In the genomic region with DNA sequence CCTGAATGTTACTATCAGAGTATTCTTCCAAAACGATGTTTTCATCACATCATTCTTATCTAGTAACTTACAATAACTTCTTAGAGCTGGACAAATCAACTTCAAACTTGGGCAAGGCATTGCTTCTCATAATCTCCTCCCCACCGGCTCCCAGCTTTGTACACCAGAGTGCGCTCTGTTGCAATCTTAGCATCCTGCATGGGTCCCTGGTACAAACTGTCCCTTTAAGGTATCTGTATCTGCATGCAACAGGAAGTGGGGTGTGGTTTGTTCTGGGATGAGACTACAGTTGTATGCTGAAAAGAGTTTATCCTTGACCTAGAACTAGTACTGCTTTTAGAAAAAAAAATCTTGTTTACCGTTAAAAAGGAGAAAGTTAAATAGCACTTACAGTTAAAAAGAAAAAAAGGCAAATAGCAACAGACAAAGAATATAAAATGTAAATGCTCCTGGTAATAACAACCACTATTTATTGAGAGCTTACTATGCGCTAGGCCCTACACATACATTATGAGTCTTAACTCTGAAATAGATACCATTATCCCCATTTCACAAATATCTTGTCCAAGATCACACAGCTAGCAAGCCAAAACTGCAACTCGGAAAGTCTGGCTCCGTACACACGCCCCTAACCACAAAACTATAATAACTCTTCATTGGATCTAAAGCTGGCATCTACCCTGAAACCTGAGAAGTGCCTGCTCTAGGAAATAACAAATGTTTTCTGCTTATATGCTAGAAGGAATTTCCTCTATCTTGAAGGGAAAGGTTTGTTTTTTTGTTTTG, we compare ENCODE assay signal across 8 cellular contexts. TPM values are rescaled to one million over a fixed set of nuclear protein-coding genes. Genes with fewer than 3 reads are reported as not detected.
DNase-seq lines count a peak whose midpoint lies in the region; ATAC-seq, FAIRE-seq and TF ChIP-seq lines count a peak whose summit lies in the region.

No MANE protein-coding gene starts in this region.

- peaks cover 5% of the 10 kb centered on the region for H3K4me1 ChIP-seq in mucosa of descending colon (ENCODE audit: low read depth)

- intact Hi-C loops in activated B cell treated with CpG ODN at 0.5 μM for 24 hours (cut with micrococcal nuclease) (loop anchor here (1.0 to 2.0 kb wide), 9 partner anchors 8 to 250 kb away; a partner anchor contains a TSS), mucosa of descending colon (cut with DNase I, micrococcal nuclease) (loop anchor here in 1 of 2 donors (5.0 kb wide), 1 partner anchor 237 kb away; no protein-coding TSS in a partner anchor)

- FAIRE-seq in colon (lab: Jason Lieb, UNC) = peak; percentile 93

- peaks cover 6% of the 10 kb centered on the region for H3K9me3 Mint-ChIP-seq in activated B cell treated with CpG ODN at 0.5 μM for 24 hours
- H3K9me3 Mint-ChIP-seq in stimulated activated naive CD8-positive, alpha-beta T cell treated with anti-CD3 and anti-CD28 coated beads, Interleukin-15, Interleukin-2, amounts not matched to agents 100 ng/mL and 50 ng/mL, for 24 hours = peaks cover 7% of the 10 kb centered on the region

- H3K4me1 Mint-ChIP-seq in activated B cell treated with CpG ODN at 0.5 μM for 24 hours = peaks cover 38% of the 10 kb centered on the region
- H3K4me1 Mint-ChIP-seq in stimulated activated naive CD8-positive, alpha-beta T cell treated with anti-CD3 and anti-CD28 coated beads, Interleukin-15, Interleukin-2, amounts not matched to agents 100 ng/mL and 50 ng/mL, for 24 hours (ENCODE audit: low read depth) = peaks cover 65% of the 10 kb centered on the region

- POLR2A ChIA-PET in activated B cell treated with CpG ODN at 0.5 μM for 24 hours (lab: Charles Lee) = interaction anchor here (0.6 to 2.4 kb wide), 9 partner anchors 9 to 265 kb away, joined by 3 to 16 read pairs (median 4); a partner anchor contains a TSS

- H3K27ac Mint-ChIP-seq in activated B cell treated with CpG ODN at 0.5 μM for 24 hours = peak overlapping the region; percentile 88
- H3K27ac Mint-ChIP-seq in stimulated activated naive CD8-positive, alpha-beta T cell treated with anti-CD3 and anti-CD28 coated beads, Interleukin-15, Interleukin-2, amounts not matched to agents 100 ng/mL and 50 ng/mL, for 24 hours = peak overlapping the region; percentile 92

- peak; percentile 100 for ATAC-seq in HG02610 (IDR thresholded peaks at IDR 0.05; ENCODE audit: unreplicated experiment)
- peak; percentile 100 for ATAC-seq in activated B cell treated with CpG ODN at 0.5 μM for 24 hours (ENCODE audit: low read depth)
- ATAC-seq in mucosa of descending colon = peak; percentile 100

- peaks cover 4% of the 10 kb centered on the region for H3K9me3 ChIP-seq in mucosa of descending colon

- TF ChIP-seq CTCF in activated B cell treated with CpG ODN at 0.5 μM for 24 hours (IDR thresholded peaks at IDR 0.05) (no peak), mucosa of descending colon (IDR thresholded peaks at IDR 0.05) (no peak)

- H3K4me3 Mint-ChIP-seq in activated B cell treated with CpG ODN at 0.5 μM for 24 hours = peak overlapping the region; percentile 62
- peak overlapping the region; percentile 68 for H3K4me3 Mint-ChIP-seq in stimulated activated naive CD8-positive, alpha-beta T cell treated with anti-CD3 and anti-CD28 coated beads, Interleukin-15, Interleukin-2, amounts not matched to agents 100 ng/mL and 50 ng/mL, for 24 hours

- H3K27me3 Mint-ChIP-seq in activated B cell treated with CpG ODN at 0.5 μM for 24 hours = no peaks in the 10 kb centered on the region
- H3K27me3 Mint-ChIP-seq in stimulated activated naive CD8-positive, alpha-beta T cell treated with anti-CD3 and anti-CD28 coated beads, Interleukin-15, Interleukin-2, amounts not matched to agents 100 ng/mL and 50 ng/mL, for 24 hours = no peaks in the 10 kb centered on the region

- H3K4me3 ChIP-seq in mucosa of descending colon = no peak overlapping the region

- H3K36me3 Mint-ChIP-seq in activated B cell treated with CpG ODN at 0.5 μM for 24 hours (ENCODE audit: low read depth) = no peaks in the 10 kb centered on the region
- H3K36me3 Mint-ChIP-seq in stimulated activated naive CD8-positive, alpha-beta T cell treated with anti-CD3 and anti-CD28 coated beads, Interleukin-15, Interleukin-2, amounts not matched to agents 100 ng/mL and 50 ng/mL, for 24 hours (ENCODE audit: low read depth) = peaks cover 5% of the 10 kb centered on the region

- CTCF ChIA-PET in activated B cell treated with CpG ODN at 0.5 μM for 24 hours (lab: Charles Lee) = interaction anchor here (0.6 to 3.1 kb wide), 18 partner anchors 8 to 309 kb away, joined by 3 to 38 read pairs (median 4); a partner anchor contains a TSS

- peak; percentile 23 for DNase-seq in NCI-H1436 (lab: John Stamatoyannopoulos, UW)
- no peak for DNase-seq in NCI-H1436 treated with DMSO at 0.1 percent for 48 hours (lab: John Stamatoyannopoulos, UW)
- DNase-seq in MV-4-11 (lab: John Stamatoyannopoulos, UW) = peak; percentile 94
- DNase-seq in activated B cell treated with CpG ODN at 0.5 μM for 24 hours = peak; percentile 42
- DNase-seq in mucosa of descending colon = peak; percentile 65 to 88 (median 78)

- H3K36me3 ChIP-seq in mucosa of descending colon (ENCODE audit: low read depth) = no peaks in the 10 kb centered on the region

RNA-seq across cellular contexts. Expression of a gene that starts 9.8 kb away (rescaled TPM):
- 34.9 and 38.3 TPM in 2 replicates for total RNA-seq in activated B cell treated with CpG ODN at 0.5 μM for 24 hours
- 10 to 100 TPM; 30.8 to 43.2 (median 40.4) TPM for total RNA-seq in mucosa of descending colon
